Comparison of ENCODE assay signal across 18 cellular contexts in the genomic region with DNA sequence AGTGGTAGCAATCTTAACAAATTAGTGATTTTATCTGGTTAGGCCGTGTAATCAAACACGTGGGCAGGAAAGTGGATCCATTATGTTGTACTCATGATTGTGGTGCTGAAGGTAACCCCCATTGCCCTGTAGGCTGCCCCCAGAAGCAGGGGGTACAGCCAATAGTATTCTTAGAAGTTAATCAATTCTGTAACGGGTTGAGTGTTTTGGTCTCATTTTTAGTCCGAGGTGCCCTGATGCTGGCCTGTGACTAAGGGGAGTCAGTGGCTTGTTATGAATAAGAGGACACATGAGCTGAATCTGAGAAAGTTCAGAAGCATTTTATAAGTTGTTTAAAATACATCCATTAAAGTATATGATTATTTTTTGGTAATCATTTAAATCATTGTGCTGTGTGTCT. TPM values are rescaled to one million over a fixed set of nuclear protein-coding genes. Genes with fewer than 3 reads are reported as not detected.
A peak's percentile ranks its signal among the peaks of the same experiment; 100 is the strongest.
DNase-seq lines count a peak whose midpoint lies in the region; ATAC-seq and TF ChIP-seq lines count a peak whose summit lies in the region.
"Had no signal": no experiment of that assay in that cellular context is flagged by ENCODE, and none has a peak within 500 bp of the region (broad histone marks: within the 10 kb centered on the region; RNA-seq: fewer than 3 reads in every experiment).

No MANE protein-coding gene starts in this region.

- no peaks in the 10 kb centered on the region for H3K36me3 Mint-ChIP-seq in activated CD4-positive, alpha-beta T cell treated with anti-CD3 and anti-CD28 coated beads for 36 hours (ENCODE audit: low read depth)
- peaks cover 55% of the 10 kb centered on the region for H3K36me3 Mint-ChIP-seq in stimulated activated effector memory CD8-positive, alpha-beta T cell treated with anti-CD3 and anti-CD28 coated beads, Interleukin-12 subunit alpha, Interleukin-12 subunit beta, amount 100 ng/mL, for 72 hours
- H3K36me3 Mint-ChIP-seq in endodermal cell (ENCODE audit: low read depth), result no peaks in the 10 kb centered on the region
- H3K36me3 Mint-ChIP-seq: brain, IgD-negative memory B cell had no signal

- H3K9me3 Mint-ChIP-seq in activated CD4-positive, alpha-beta T cell treated with anti-CD3 and anti-CD28 coated beads for 36 hours (ENCODE audit: low read depth), result no peaks in the 10 kb centered on the region
- no peaks in the 10 kb centered on the region for H3K9me3 Mint-ChIP-seq in stimulated activated effector memory CD8-positive, alpha-beta T cell treated with anti-CD3 and anti-CD28 coated beads, Interleukin-12 subunit alpha, Interleukin-12 subunit beta, amount 100 ng/mL, for 72 hours
- H3K9me3 Mint-ChIP-seq in endodermal cell, result peaks cover 4% of the 10 kb centered on the region

- CTCF ChIA-PET in activated CD4-positive, alpha-beta T cell treated with anti-CD3 and anti-CD28 coated beads for 36 hours (lab: Charles Lee), result no interaction called here
- CTCF ChIA-PET in Panc1 (lab: Charles Lee), result no interaction called here

- WGBS in endodermal cell (ENCODE audit: insufficient coverage in 1 of 2, insufficient read length in 1 of 2), 2 experiments, result 92 to 94% methylated on average over 2 to 4 of the region's 4 CpGs

- H3K27me3 ChIP-seq in Panc1 (ENCODE audit: control insufficient read depth, insufficient read depth, low read length), result no peaks in the 10 kb centered on the region
- H3K27me3 ChIP-seq in left lung, result peaks cover 0 to 9% of the 10 kb centered on the region in 2 donors
- H3K27me3 ChIP-seq in endodermal cell (ENCODE audit: control insufficient read depth, insufficient read depth, low read length, poor library complexity, severe bottlenecking), result peaks cover 90% of the 10 kb centered on the region
- H3K27me3 ChIP-seq: SJCRH30 had no signal

- intact Hi-C loops in activated CD4-positive, alpha-beta T cell treated with anti-CD3 and anti-CD28 coated beads for 36 hours (cut with DNase I, micrococcal nuclease), result no loop called here
- intact Hi-C loops in Panc1 (cut with micrococcal nuclease; ENCODE audit: unreplicated experiment), result loop anchor here (2.0 kb wide), 2 partner anchors 59 to 155 kb away; no protein-coding TSS in a partner anchor
- intact Hi-C loops in left lung (cut with DNase I), result loop anchor here in 1 of 2 donors (10.0 kb wide), 1 partner anchor 49 kb away; no protein-coding TSS in a partner anchor

- H3K9ac ChIP-seq in endodermal cell (ENCODE audit: extremely low read depth, low read length, poor library complexity, severe bottlenecking), result no peak overlapping the region

- peak overlapping the region in 1 of 2 experiments; percentile 10; a peak in 2 of 4 replicates for H3K4me3 ChIP-seq in Panc1 (ENCODE audit: low read depth in 2 of 2, low read length in 2 of 2)
- no peak overlapping the region for H3K4me3 ChIP-seq in left lung
- no peak overlapping the region for H3K4me3 ChIP-seq in endodermal cell (ENCODE audit: low read length)
- H3K4me3 ChIP-seq: SJCRH30 had no signal

- no peaks in the 10 kb centered on the region for H3K9me3 ChIP-seq in Panc1 (ENCODE audit: control insufficient read depth, insufficient read depth, low read depth, low read length)
- no peaks in the 10 kb centered on the region for H3K9me3 ChIP-seq in left lung
- no peaks in the 10 kb centered on the region for H3K9me3 ChIP-seq in endodermal cell (ENCODE audit: control insufficient read depth, low read length)

- ATAC-seq in activated CD4-positive, alpha-beta T cell treated with anti-CD3 and anti-CD28 coated beads for 36 hours, result peak; percentile 57
- no peak for ATAC-seq in Panc1
- no peak for ATAC-seq in left lung
- ATAC-seq in stimulated activated effector memory CD8-positive, alpha-beta T cell treated with anti-CD3 and anti-CD28 coated beads, Interleukin-12 subunit alpha, Interleukin-12 subunit beta, amount 100 ng/mL, for 72 hours, result peak; percentile 98
- ATAC-seq in left lobe of liver, result no peak
- ATAC-seq: stimulated activated naive CD8-positive, alpha-beta T cell treated with anti-CD3 and anti-CD28 coated beads, Interleukin-15, Interleukin-2, amounts not matched to agents 100 U/mL and 50 U/mL, for 24 hours had no signal

- H3K36me3 ChIP-seq in Panc1 (ENCODE audit: control insufficient read depth, insufficient read depth, low read length), result no peaks in the 10 kb centered on the region
- no peaks in the 10 kb centered on the region for H3K36me3 ChIP-seq in left lung
- H3K36me3 ChIP-seq in endodermal cell (ENCODE audit: control insufficient read depth, insufficient read depth, low read length), result no peaks in the 10 kb centered on the region
- H3K36me3 ChIP-seq: SJCRH30 had no signal

- in situ Hi-C loops in Panc1 (cut with HindIII; ENCODE audit: low pct_unique_long_range_greater_than_20kb, low sequenced_read_pairs), result no loop called here

- H3K4me1 ChIP-seq in Panc1 (ENCODE audit: control insufficient read depth, insufficient read depth, low read length) (peaks cover 94% of the 10 kb centered on the region), left lung (peaks cover 58 to 83% of the 10 kb centered on the region in 2 donors), endodermal cell (ENCODE audit: control insufficient read depth, insufficient read depth, low read length) (no peaks in the 10 kb centered on the region)
- H3K4me1 ChIP-seq: SJCRH30 had no signal

- TF ChIP-seq CTCF in Panc1 (IDR thresholded peaks at IDR 0.05), result no peak
- TF ChIP-seq CTCF in left lung (IDR thresholded peaks at IDR 0.05), result no peak
- no peak for TF ChIP-seq CTCF in endodermal cell (conservative IDR thresholded peaks at IDR 0.05)

- H3K27ac ChIP-seq in Panc1 (ENCODE audit: low read length) (peak overlapping the region; percentile 88), left lung (peak overlapping the region; percentile 74 to 84), endodermal cell (ENCODE audit: low read depth, low read length) (no peak overlapping the region)
- H3K27ac ChIP-seq: SJCRH30 had no signal

- no TSS peak for BruUV-seq in Panc1 (replicated peaks; lab: Mats Ljungman, UMichigan)

- no peak overlapping the region for H3K4me3 Mint-ChIP-seq in activated CD4-positive, alpha-beta T cell treated with anti-CD3 and anti-CD28 coated beads for 36 hours
- H3K4me3 Mint-ChIP-seq in stimulated activated effector memory CD8-positive, alpha-beta T cell treated with anti-CD3 and anti-CD28 coated beads, Interleukin-12 subunit alpha, Interleukin-12 subunit beta, amount 100 ng/mL, for 72 hours, result peak overlapping the region; percentile 11
- H3K4me3 Mint-ChIP-seq in endodermal cell, result no peak overlapping the region
- H3K4me3 Mint-ChIP-seq: brain, IgD-negative memory B cell had no signal

- no peak overlapping the region for H3K27ac Mint-ChIP-seq in activated CD4-positive, alpha-beta T cell treated with anti-CD3 and anti-CD28 coated beads for 36 hours
- no peak overlapping the region for H3K27ac Mint-ChIP-seq in stimulated activated effector memory CD8-positive, alpha-beta T cell treated with anti-CD3 and anti-CD28 coated beads, Interleukin-12 subunit alpha, Interleukin-12 subunit beta, amount 100 ng/mL, for 72 hours
- H3K27ac Mint-ChIP-seq in endodermal cell, result no peak overlapping the region
- H3K27ac Mint-ChIP-seq: IgD-negative memory B cell had no signal

- POLR2A ChIA-PET in activated CD4-positive, alpha-beta T cell treated with anti-CD3 and anti-CD28 coated beads for 36 hours (lab: Charles Lee), result no interaction called here
- POLR2A ChIA-PET in Panc1 (lab: Charles Lee), result no interaction called here

- H3K4me1 Mint-ChIP-seq in activated CD4-positive, alpha-beta T cell treated with anti-CD3 and anti-CD28 coated beads for 36 hours, result peaks cover 27% of the 10 kb centered on the region
- peaks cover 36% of the 10 kb centered on the region for H3K4me1 Mint-ChIP-seq in stimulated activated effector memory CD8-positive, alpha-beta T cell treated with anti-CD3 and anti-CD28 coated beads, Interleukin-12 subunit alpha, Interleukin-12 subunit beta, amount 100 ng/mL, for 72 hours
- H3K4me1 Mint-ChIP-seq in endodermal cell, result peaks cover 11% of the 10 kb centered on the region
- H3K4me1 Mint-ChIP-seq: IgD-negative memory B cell had no signal

- DNase-seq in activated CD4-positive, alpha-beta T cell treated with anti-CD3 and anti-CD28 coated beads for 36 hours, result peak; percentile 16
- DNase-seq in activated CD4-positive, alpha-beta T cell treated with anti-CD3 and anti-CD28 coated beads for 1 hour, result no peak
- no peak for DNase-seq in Panc1 (ENCODE audit: low read depth, low spot score)
- DNase-seq in left lung, result no peak
- peak in 1 of 2 donors; percentile 69 for DNase-seq in stimulated activated effector memory CD8-positive, alpha-beta T cell treated with anti-CD3 and anti-CD28 coated beads, Interleukin-12 subunit alpha, Interleukin-12 subunit beta, amount 100 ng/mL, for 72 hours (ENCODE audit: low spot score in 2 of 2)
- no peak for DNase-seq in cerebellar nuclear complex (lab: John Stamatoyannopoulos, UW)
- no peak for DNase-seq in endodermal cell
- DNase-seq in left lobe of liver (ENCODE audit: low spot score), result no peak
- DNase-seq: activated CD4-positive, alpha-beta T cell treated with anti-CD3 and anti-CD28 coated beads, Interleukin-2, amount 50 U/mL, for 4 hours; activated naive CD4-positive, alpha-beta T cell; effector CD4-positive, alpha-beta T cell; H7; mesendoderm; NK-92 treated with Interleukin-12 subunit alpha and Interleukin-12 subunit beta, amount 100 ng/mL, for 24 hours; SJCRH30; stimulated activated naive CD8-positive, alpha-beta T cell treated with anti-CD3 and anti-CD28 coated beads, Interleukin-15, Interleukin-2, amounts not matched to agents 100 U/mL and 50 U/mL, for 24 hours had no signal

- H3K27me3 Mint-ChIP-seq in activated CD4-positive, alpha-beta T cell treated with anti-CD3 and anti-CD28 coated beads for 36 hours, result peaks cover 27% of the 10 kb centered on the region
- H3K27me3 Mint-ChIP-seq in endodermal cell (ENCODE audit: insufficient read depth), result peaks cover 81% of the 10 kb centered on the region

RNA-seq across cellular contexts. Expression of gene EPAS1, which starts 8.6 kb away (rescaled TPM):
- 10 to 100 TPM; 12.6 to 16.0 TPM for total RNA-seq in activated CD4-positive, alpha-beta T cell treated with anti-CD3 and anti-CD28 coated beads for 36 hours
- 106 TPM for total RNA-seq in Panc1 (2021; ENCODE audit: unreplicated experiment)
- 65.8 TPM for polyA plus RNA-seq in Panc1 (2012; ENCODE audit: insufficient read length)
- 100 to 1,000 TPM; 590 to 962 TPM for total RNA-seq in left lung
- total RNA-seq in endodermal cell, result 1 to 10 TPM; 1.2 to 1.9 TPM
- polyA plus RNA-seq in endodermal cell (2013, experiment 1 of 2), result 1.2 TPM
- polyA plus RNA-seq in endodermal cell (2013, experiment 2 of 2), result 1.5 TPM
- 127 TPM for total RNA-seq in left lobe of liver
- polyA plus RNA-seq: IgD-negative memory B cell had no signal

Comparison
In these comparisons a context has a peak if more than half of its experiments do, and no peak if none do; other contexts are left out.
1. ATAC-seq: peak in activated CD4-positive, alpha-beta T cell treated with anti-CD3 and anti-CD28 coated beads for 36 hours (single experiment) and stimulated activated effector memory CD8-positive, alpha-beta T cell treated with anti-CD3 and anti-CD28 coated beads, Interleukin-12 subunit alpha, Interleukin-12 subunit beta, amount 100 ng/mL, for 72 hours (single experiment); none in Panc1 (single experiment), left lung (single experiment) and left lobe of liver (single experiment).
2. RNA of gene EPAS1, which starts 8.6 kb away (total RNA-seq): 590 to 962 TPM in left lung, 127 TPM in left lobe of liver (single experiment), 106 TPM in Panc1 (single experiment) and 12.6 to 16.0 TPM in activated CD4-positive, alpha-beta T cell treated with anti-CD3 and anti-CD28 coated beads for 36 hours; 1.2 to 1.9 TPM in endodermal cell; every median in the first group is over 4 times any median in the second.